In genomic region chr9:18182636-18183035, GRCh38 we compare ENCODE assay signal across 19 cellular contexts.
"Had no signal": no experiment of that assay in that cellular context is flagged by ENCODE, and none has a peak within 500 bp of the region (broad histone marks: within the 10 kb centered on the region; RNA-seq: fewer than 3 reads in every experiment).

No MANE protein-coding gene starts in this region.

- H3K9me3 ChIP-seq: esophagus muscularis mucosa, gastroesophageal sphincter, lower lobe of right lung had no signal

- ATAC-seq: foreskin keratinocyte, gastroesophageal sphincter, heart left ventricle, left lung, left ventricle myocardium superior, lower lobe of right lung had no signal

- H3K36me3 ChIP-seq: esophagus muscularis mucosa, gastroesophageal sphincter, heart left ventricle, left lung, lower lobe of right lung had no signal

- H3K27ac ChIP-seq: coronary artery, dorsolateral prefrontal cortex, foreskin keratinocyte, heart left ventricle, left lung, lower lobe of right lung had no signal

- H3K4me3 ChIP-seq: coronary artery, dorsolateral prefrontal cortex, esophagus muscularis mucosa, gastroesophageal sphincter, heart left ventricle, left lung, lower lobe of right lung had no signal

- H3K27me3 ChIP-seq: esophagus muscularis mucosa, foreskin keratinocyte, gastroesophageal sphincter, heart left ventricle, left lung had no signal

- DNase-seq: cerebellar nuclear complex; dermis blood vessel endothelial cell; dorsolateral prefrontal cortex; effector CD4-positive, alpha-beta T cell; effector memory CD4-positive, alpha-beta T cell; foreskin keratinocyte; heart left ventricle; hippocampal formation; immature natural killer cell; islet precursor cell; kidney; kidney glomerular epithelial cell; left lung; left ventricle myocardium superior; lower lobe of right lung; mesenchymal stem cell had no signal

- H3K4me1 ChIP-seq: foreskin keratinocyte, left lung, lower lobe of right lung had no signal
